8 cellular contexts compared by ENCODE assay signal in the genomic region with DNA sequence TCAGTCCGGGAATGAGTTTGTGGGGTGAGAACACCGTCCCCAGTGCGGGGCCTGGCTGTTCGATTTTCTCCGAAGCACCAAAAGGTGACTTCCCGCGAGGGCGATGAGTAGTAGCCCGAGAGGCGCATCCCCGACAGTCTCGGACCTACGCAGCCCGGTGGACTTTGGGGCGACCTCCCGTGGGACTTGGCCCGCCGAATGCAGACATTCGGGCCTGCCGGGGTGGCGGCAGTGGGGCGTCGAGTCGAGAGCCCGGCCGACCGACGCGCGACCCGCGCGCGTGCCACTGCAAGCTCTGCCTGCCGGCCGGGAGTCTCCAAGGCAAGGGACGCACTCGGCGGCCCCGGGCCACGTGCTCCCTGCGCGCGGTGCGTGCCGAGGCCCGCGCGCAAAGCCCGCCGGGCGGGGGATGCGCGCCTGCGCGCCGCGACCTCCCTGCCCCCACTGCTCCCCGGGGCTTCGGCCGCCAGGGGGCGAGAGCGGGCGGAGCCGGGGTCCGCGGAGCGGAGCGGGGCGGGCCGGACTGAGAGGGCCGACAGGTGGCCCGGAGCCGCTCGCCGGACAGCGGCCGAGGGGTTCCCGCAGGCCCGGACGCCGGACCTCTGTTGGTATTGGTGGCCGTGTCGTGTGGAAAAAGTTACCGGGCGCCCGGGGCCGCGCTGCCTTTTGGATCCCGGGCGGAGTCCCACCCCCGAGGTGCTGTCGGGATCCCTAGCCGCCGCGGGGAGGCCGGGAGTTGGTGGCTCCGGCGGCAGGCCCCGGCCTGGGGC. TPM values are rescaled to one million over a fixed set of nuclear protein-coding genes. Genes with fewer than 3 reads are reported as not detected.
A peak's percentile ranks its signal among the peaks of the same experiment; 100 is the strongest.
DNase-seq lines count a peak whose midpoint lies in the region; ATAC-seq and TF ChIP-seq lines count a peak whose summit lies in the region.

No MANE protein-coding gene starts in this region.

- H3K9me1 ChIP-seq in IMR-90 (ENCODE audit: insufficient read depth, low read length), result peaks cover 5% of the 10 kb centered on the region; the same call in 1 of the 2 replicates

- peaks cover 60% of the 10 kb centered on the region for H3K36me3 ChIP-seq in BE2C
- H3K36me3 ChIP-seq in IMR-90 (ENCODE audit: control insufficient read depth, insufficient read depth, low read length), result peaks cover 18% of the 10 kb centered on the region
- peaks cover 17 to 23% of the 10 kb centered on the region in 2 experiments for H3K36me3 ChIP-seq in SK-N-SH (replicated peaks in 1 of 2; ENCODE audit: control insufficient read depth in 1 of 2, insufficient read depth in 2 of 2, low read length in 1 of 2)
- H3K36me3 ChIP-seq in ovary, result no peaks in the 10 kb centered on the region
- peaks cover 9% of the 10 kb centered on the region for H3K36me3 ChIP-seq in thoracic aorta

- no peak overlapping the region for H4K5ac ChIP-seq in IMR-90 (ENCODE audit: low read depth, low read length)

- H2BK15ac ChIP-seq in IMR-90 (ENCODE audit: low read depth, low read length), result no peak overlapping the region

- H3K4me1 ChIP-seq in BE2C, result peaks cover 4% of the 10 kb centered on the region; the same call in 1 of the 2 replicates
- peaks cover 12% of the 10 kb centered on the region for H3K4me1 ChIP-seq in IMR-90 (ENCODE audit: control insufficient read depth, insufficient read depth, low read length)
- peaks cover 16 to 43% of the 10 kb centered on the region in 2 experiments; a peak in 3 of 4 replicates for H3K4me1 ChIP-seq in SK-N-SH (ENCODE audit: control insufficient read depth in 1 of 2, insufficient read depth in 2 of 2, low read depth in 1 of 2, low read length in 1 of 2)
- H3K4me1 ChIP-seq in ovary (ENCODE audit: insufficient read depth), result peaks cover 19% of the 10 kb centered on the region
- H3K4me1 ChIP-seq in thoracic aorta (ENCODE audit: control insufficient read depth in 1 of 2, low read depth in 2 of 2), result peaks cover 16 to 52% of the 10 kb centered on the region in 2 donors

- H3K27me3 Mint-ChIP-seq in activated naive CD8-positive, alpha-beta T cell treated with anti-CD3 and anti-CD28 coated beads for 36 hours, result peaks cover 12% of the 10 kb centered on the region

- H3K27ac ChIP-seq in IMR-90 (ENCODE audit: insufficient read depth, low read length), result peak overlapping the region; percentile 86
- H3K27ac ChIP-seq in SK-N-SH (ENCODE audit: low read depth in 2 of 2, low read length in 1 of 2), result peak overlapping the region; percentile 92
- H3K27ac ChIP-seq in ovary, result peak overlapping the region; percentile 94 to 100
- peak overlapping the region; percentile 96 to 99 for H3K27ac ChIP-seq in thoracic aorta

- peaks cover 6 to 37% of the 10 kb centered on the region in 2 experiments for H3K79me1 ChIP-seq in IMR-90 (ENCODE audit: low read depth in 1 of 2, low read length in 2 of 2)

- peak; percentile 52; the same call in 1 of the 2 replicates for TF ChIP-seq CTCF in BE2C (IDR thresholded peaks at IDR 0.05; ENCODE audit: low read depth, low read length)
- peak; percentile 98 for TF ChIP-seq CTCF in IMR-90 (conservative IDR thresholded peaks at IDR 0.05; ENCODE audit: low read depth, low read length)
- TF ChIP-seq CTCF in SK-N-SH (IDR thresholded peaks at IDR 0.05), result peak; percentile 59
- TF ChIP-seq CTCF in ovary (IDR thresholded peaks at IDR 0.05), result peak; percentile 57 to 99 (median 97)
- peak; percentile 64 for TF ChIP-seq CTCF in thoracic aorta (IDR thresholded peaks at IDR 0.05)

- H3K14ac ChIP-seq in IMR-90 (replicated peaks; ENCODE audit: low read depth, low read length), result peak overlapping the region; percentile 77; the same call in 1 of the 2 replicates

- peak overlapping the region; percentile 93 for H2AK9ac ChIP-seq in IMR-90 (replicated peaks; ENCODE audit: low read depth, low read length, poor library complexity)

- peak overlapping the region; percentile 38; the same call in 1 of the 2 replicates for H2AK5ac ChIP-seq in IMR-90 (ENCODE audit: low read depth, low read length)

- H4K91ac ChIP-seq in IMR-90 (ENCODE audit: insufficient read depth, low read depth, low read length), result peak overlapping the region; percentile 47

- DNase-seq in BE2C, result peak; percentile 91
- DNase-seq in IMR-90, result peak; percentile 80
- peak; percentile 95 for DNase-seq in SK-N-SH
- peak; percentile 90 for DNase-seq in activated naive CD8-positive, alpha-beta T cell treated with anti-CD3 and anti-CD28 coated beads for 36 hours
- peak; percentile 90 for DNase-seq in Right ventricle myocardium superior
- DNase-seq in ovary, result peak; percentile 81 to 95 (median 88)
- DNase-seq in thoracic aorta (ENCODE audit: low spot score), result no peak

- dilution Hi-C loops in IMR-90 (cut with HindIII; ENCODE audit: low sequenced_read_pairs, unreplicated experiment), result no loop called here

- H3K9me3 ChIP-seq in BE2C, result no peaks in the 10 kb centered on the region
- no peaks in the 10 kb centered on the region for H3K9me3 ChIP-seq in IMR-90 (ENCODE audit: control insufficient read depth, insufficient read depth, low read length)
- no peaks in the 10 kb centered on the region for H3K9me3 ChIP-seq in SK-N-SH
- H3K9me3 ChIP-seq in ovary, result no peaks in the 10 kb centered on the region
- H3K9me3 ChIP-seq in thoracic aorta, result no peaks in the 10 kb centered on the region

- peak; percentile 78 for TF ChIP-seq POLR2A in IMR-90 (IDR thresholded peaks at IDR 0.05; ENCODE audit: low read depth, low read length)
- peak; percentile 66 for TF ChIP-seq POLR2A in ovary (IDR thresholded peaks at IDR 0.05)

- POLR2A ChIA-PET in IMR-90 (lab: Charles Lee; ENCODE audit: unreplicated experiment), result interaction anchor here (0.6 kb wide), 1 partner anchor 96 kb away, joined by 3 read pairs; no protein-coding TSS in a partner anchor
- POLR2A ChIA-PET in SK-N-SH (lab: Yijun Ruan, JAX), result interaction anchor here (1.0 to 3.1 kb wide), 6 partner anchors 13 to 246 kb away, joined by 3 to 38 read pairs (median 4); a partner anchor contains a TSS

- no peaks in the 10 kb centered on the region for H3K9me2 ChIP-seq in SK-N-SH

- peak overlapping the region; percentile 38; the same call in 1 of the 2 replicates for H3K56ac ChIP-seq in IMR-90 (ENCODE audit: extremely low read depth, insufficient read depth, low read length)

- no peak for TF ChIP-seq EP300 in SK-N-SH (IDR thresholded peaks at IDR 0.05; ENCODE audit: borderline replicate concordance in 1 of 2, low read depth in 1 of 2, low read length in 1 of 2)
- TF ChIP-seq EP300 in ovary (IDR thresholded peaks at IDR 0.05), result no peak

- peaks cover 27% of the 10 kb centered on the region for H3F3A ChIP-seq in SK-N-SH (replicated peaks; ENCODE audit: insufficient read depth)

- intact Hi-C loops in IMR-90 (cut with micrococcal nuclease), result loop anchor here (2.0 kb wide), 1 partner anchor 77 kb away; a partner anchor contains a TSS
- intact Hi-C loops in Right ventricle myocardium superior (cut with DNase I), result loop anchor here (5.0 kb wide), 1 partner anchor 43 kb away; no protein-coding TSS in a partner anchor
- intact Hi-C loops in ovary (cut with DNase I), result loop anchor here (2.0 to 10.0 kb wide), 3 partner anchors 48 to 185 kb away; no protein-coding TSS in a partner anchor

- H2BK120ac ChIP-seq in IMR-90 (ENCODE audit: low read depth, low read length), result 0 out of 2 replicates have a peak overlapping the region, but pooled peaks have one; percentile 25

- H3K4me1 Mint-ChIP-seq in activated naive CD8-positive, alpha-beta T cell treated with anti-CD3 and anti-CD28 coated beads for 36 hours, result peaks cover 41% of the 10 kb centered on the region

- peak overlapping the region; percentile 77 for H3K9ac ChIP-seq in IMR-90 (ENCODE audit: low read depth, low read length)
- peak overlapping the region; percentile 98 for H3K9ac ChIP-seq in SK-N-SH

- in situ Hi-C loops in IMR-90 (cut with MboI; ENCODE audit: low sequenced_read_pairs), result loop anchor here (5.0 kb wide), 2 partner anchors 33 to 98 kb away; no protein-coding TSS in a partner anchor

- peak overlapping the region; percentile 97 for H3K27ac Mint-ChIP-seq in activated naive CD8-positive, alpha-beta T cell treated with anti-CD3 and anti-CD28 coated beads for 36 hours

- H2BK20ac ChIP-seq in IMR-90 (ENCODE audit: low read depth, low read length), result no peak overlapping the region

- ATAC-seq in GM19035 (IDR thresholded peaks at IDR 0.05; ENCODE audit: unreplicated experiment) (peak; percentile 11), IMR-90 (ENCODE audit: low read depth) (peak; percentile 38), Right ventricle myocardium superior (ENCODE audit: poor library complexity) (peak; percentile 44), thoracic aorta (ENCODE audit: insufficient number of reproducible peaks, low FRiP score, low read depth) (no peak)

- H3K23ac ChIP-seq in IMR-90 (ENCODE audit: low read depth, low read length), result peak overlapping the region; percentile 83

- peak overlapping the region; percentile 77 for H3K4ac ChIP-seq in IMR-90 (ENCODE audit: low read depth, low read length)

- H3K27me3 ChIP-seq in BE2C, result no peaks in the 10 kb centered on the region
- no peaks in the 10 kb centered on the region for H3K27me3 ChIP-seq in IMR-90 (ENCODE audit: control insufficient read depth, insufficient read depth, low read length)
- H3K27me3 ChIP-seq in SK-N-SH (ENCODE audit: insufficient read depth), result no peaks in the 10 kb centered on the region
- no peaks in the 10 kb centered on the region for H3K27me3 ChIP-seq in ovary
- no peaks in the 10 kb centered on the region for H3K27me3 ChIP-seq in thoracic aorta (replicated peaks; ENCODE audit: insufficient read depth)

- H3K4me3 Mint-ChIP-seq in activated naive CD8-positive, alpha-beta T cell treated with anti-CD3 and anti-CD28 coated beads for 36 hours, result peak overlapping the region; percentile 90

- WGBS in IMR-90 (ENCODE audit: extremely low coverage in 2 of 2, insufficient read length in 1 of 2), 2 experiments, result 0% methylated on average over 71 of the region's 100 CpGs; no CpG with 5 or more reads in 1 of the 2 experiments
- 0% methylated on average over 2 of the region's 100 CpGs for WGBS in SK-N-SH (ENCODE audit: low lambda C conversion rate)
- WGBS in ovary, 3 donors, result 0% methylated on average over 29 to 100 of the region's 100 CpGs

- H3K36me3 Mint-ChIP-seq in activated naive CD8-positive, alpha-beta T cell treated with anti-CD3 and anti-CD28 coated beads for 36 hours, result peaks cover 46% of the 10 kb centered on the region

- H4K8ac ChIP-seq in IMR-90 (ENCODE audit: low read depth in 2 of 2, low read length in 2 of 2), result no peak overlapping the region; a peak in 1 of 4 replicates

- BruUV-seq in IMR-90 (replicated peaks; lab: Mats Ljungman, UMichigan), result no TSS peak

- CTCF ChIA-PET in IMR-90 (lab: Yijun Ruan, JAX) (interaction anchor here (1.0 kb wide), 1 partner anchor 33 kb away, joined by 6 read pairs; no protein-coding TSS in a partner anchor), SK-N-SH (lab: Yijun Ruan, JAX) (interaction anchor here (0.6 to 34.6 kb wide), 12 partner anchors 8 to 99 kb away, joined by 3 to 1218 read pairs (median 4); no protein-coding TSS in a partner anchor)

- H2AFZ ChIP-seq in IMR-90 (replicated peaks; ENCODE audit: low read length, poor library complexity) (peak overlapping the region; percentile 71), SK-N-SH (ENCODE audit: low read depth) (no peak overlapping the region)

- peak; percentile 40 for TF ChIP-seq RAD21 in IMR-90 (IDR thresholded peaks at IDR 0.05; ENCODE audit: low read length)
- TF ChIP-seq RAD21 in SK-N-SH (IDR thresholded peaks at IDR 0.05; ENCODE audit: low read length), result no peak

- H3K18ac ChIP-seq in IMR-90 (ENCODE audit: low read depth, low read length), result no peak overlapping the region

- H4K20me1 ChIP-seq in IMR-90 (ENCODE audit: insufficient read depth, low read length) (peaks cover 60% of the 10 kb centered on the region), SK-N-SH (ENCODE audit: insufficient read depth) (peaks cover 64% of the 10 kb centered on the region)

- H3K79me2 ChIP-seq in SK-N-SH (ENCODE audit: insufficient read depth), result peaks cover 60% of the 10 kb centered on the region

- H3K9me3 Mint-ChIP-seq in activated naive CD8-positive, alpha-beta T cell treated with anti-CD3 and anti-CD28 coated beads for 36 hours, result no peaks in the 10 kb centered on the region

- H3K4me2 ChIP-seq in IMR-90 (ENCODE audit: low read depth, low read length), result peak overlapping the region; percentile 91
- peak overlapping the region; percentile 97 for H3K4me2 ChIP-seq in SK-N-SH

- H2BK5ac ChIP-seq in IMR-90 (ENCODE audit: low read depth, low read length, poor library complexity, severe bottlenecking), result peak overlapping the region; percentile 71

- H3K4me3 ChIP-seq in BE2C (ENCODE audit: low read depth, low read length), result peak overlapping the region; percentile 99
- H3K4me3 ChIP-seq in IMR-90 (ENCODE audit: insufficient read depth, low read depth, low read length), result peak overlapping the region; percentile 89
- peak overlapping the region; percentile 96 to 100 for H3K4me3 ChIP-seq in SK-N-SH (ENCODE audit: low read depth in 2 of 2, low read length in 1 of 2)
- peak overlapping the region; percentile 77 for H3K4me3 ChIP-seq in ovary
- peak overlapping the region; percentile 92 for H3K4me3 ChIP-seq in thoracic aorta

RNA-seq across cellular contexts. Expression of a gene that starts 1.8 kb away (rescaled TPM):
- polyA plus RNA-seq in BE2C (2012; ENCODE audit: insufficient read depth, insufficient read length, low read depth), result 1,938 TPM
- total RNA-seq in IMR-90 (2012; rRNA removed), result 380 and 776 TPM in 2 replicates
- polyA plus RNA-seq in IMR-90 (2012; rRNA removed), result 647 and 742 TPM in 2 replicates
- 585 and 1,669 TPM in 2 replicates for polyA plus RNA-seq in IMR-90 (2012; cell fraction: cytosol; rRNA removed)
- polyA plus RNA-seq in IMR-90 (2012; cell fraction: nucleus; rRNA removed; ENCODE audit: low replicate concordance), result 208 and 388 TPM in 2 replicates
- 517 and 767 TPM in 2 replicates for polyA plus RNA-seq in SK-N-SH (2012; rRNA removed)
- 733 and 1,021 TPM in 2 replicates for polyA plus RNA-seq in SK-N-SH (2012; cell fraction: cytosol; rRNA removed)
- polyA plus RNA-seq in SK-N-SH (2012; cell fraction: nucleus; rRNA removed), result 319 and 439 TPM in 2 replicates
- total RNA-seq in activated naive CD8-positive, alpha-beta T cell treated with anti-CD3 and anti-CD28 coated beads for 36 hours, result 1,000 to 10,000 TPM; 2,595 to 2,627 TPM
- total RNA-seq in Right ventricle myocardium superior, result 195 TPM
- total RNA-seq in ovary, result 1,000 to 10,000 TPM in 2 of 7 donors, 100 to 1,000 TPM in 5; 755 to 1,301 (median 902) TPM
- polyA plus RNA-seq in ovary, result 1,000 to 10,000 TPM; 1,827 to 1,991 TPM
- 1,000 to 10,000 TPM in 1 of 2 donors, 100 to 1,000 TPM in 1; 700 to 1,022 TPM for total RNA-seq in thoracic aorta
